Comparison of ENCODE assay signal across 8 cellular contexts in genomic region chr16:66662445-66663194, GRCh38. TPM values are rescaled to one million over a fixed set of nuclear protein-coding genes. Genes with fewer than 3 reads are reported as not detected.
DNase-seq lines count a peak whose midpoint lies in the region; ATAC-seq, FAIRE-seq and TF ChIP-seq lines count a peak whose summit lies in the region.

No MANE protein-coding gene starts in this region.

- DNase-seq in AG04450 (ENCODE audit: low read depth, low spot score) (no peak), HL-60 (ENCODE audit: low read depth in 1 of 2, low spot score in 1 of 2) (peak in 1 of 2 experiments; percentile 32), astrocyte of the cerebellum (ENCODE audit: low read depth) (no peak), kidney (no peak), upper lobe of left lung (no peak), NCI-H526 treated with DMSO at 0.1 percent for 48 hours (lab: John Stamatoyannopoulos, UW) (no peak)

- ATAC-seq in upper lobe of left lung (ENCODE audit: low FRiP score in 2 of 2) (peak; percentile 59 to 65), GM21381 (IDR thresholded peaks at IDR 0.05; ENCODE audit: unreplicated experiment) (no peak), HG03135 (IDR thresholded peaks at IDR 0.05; ENCODE audit: unreplicated experiment) (no peak)

- 66 to 74% methylated on average over 7 of the region's 7 CpGs for WGBS in upper lobe of left lung, 2 donors

- no peak for FAIRE-seq in kidney (lab: Jason Lieb, UNC)

- intact Hi-C loops in kidney (cut with DNase I), result no loop called here

- CTCF ChIA-PET in AG04450 (lab: Charles Lee), result interaction anchor here (0.5 to 6.1 kb wide), 32 partner anchors 10 to 258 kb away, joined by 3 to 118 read pairs (median 5); partner anchors contain the start of genes DYNC1LI2 and NAE1

- POLR2A ChIA-PET in AG04450 (lab: Yijun Ruan, JAX), result interaction anchor here (0.5 to 1.8 kb wide), 3 partner anchors 21 to 45 kb away, joined by 3 to 5 read pairs (median 4); no protein-coding TSS in a partner anchor

- no peaks in the 10 kb centered on the region for H3K9me3 ChIP-seq in AG04450 (ENCODE audit: control insufficient read depth, insufficient read depth, low read length)
- no peaks in the 10 kb centered on the region for H3K9me3 ChIP-seq in kidney (ENCODE audit: control insufficient read depth in 1 of 2, low read length in 2 of 2)
- no peaks in the 10 kb centered on the region for H3K9me3 ChIP-seq in upper lobe of left lung

- no peaks in the 10 kb centered on the region for H3K27me3 ChIP-seq in AG04450 (ENCODE audit: control insufficient read depth, insufficient read depth, low read length)
- no peaks in the 10 kb centered on the region for H3K27me3 ChIP-seq in HL-60 (ENCODE audit: insufficient read depth, poor library complexity, severe bottlenecking)
- no peaks in the 10 kb centered on the region for H3K27me3 ChIP-seq in upper lobe of left lung

- no peak for TF ChIP-seq POLR2A in upper lobe of left lung (IDR thresholded peaks at IDR 0.05)

- H3K36me3 ChIP-seq in kidney (ENCODE audit: control insufficient read depth in 1 of 2, insufficient read depth in 2 of 2, low read length in 2 of 2), result no peaks in the 10 kb centered on the region
- H3K36me3 ChIP-seq in upper lobe of left lung, result no peaks in the 10 kb centered on the region

- H3K4me3 ChIP-seq in AG04450 (ENCODE audit: low read depth, low read length), result no peak overlapping the region
- no peak overlapping the region for H3K4me3 ChIP-seq in HL-60 (replicated peaks; ENCODE audit: insufficient read depth, low read length)
- no peak overlapping the region for H3K4me3 ChIP-seq in astrocyte of the cerebellum (ENCODE audit: low read depth, low read length)
- H3K4me3 ChIP-seq in kidney (ENCODE audit: low read length in 2 of 2), result no peak overlapping the region
- no peak overlapping the region for H3K4me3 ChIP-seq in upper lobe of left lung

- peak; percentile 70 for TF ChIP-seq CTCF in AG04450 (IDR thresholded peaks at IDR 0.05; ENCODE audit: low read depth, low read length)
- TF ChIP-seq CTCF in HL-60 (IDR thresholded peaks at IDR 0.05; ENCODE audit: insufficient read depth, low read length), result peak; percentile 32
- TF ChIP-seq CTCF in astrocyte of the cerebellum (IDR thresholded peaks at IDR 0.05; ENCODE audit: low read depth, low read length, missing control alignments), result peak; percentile 69
- TF ChIP-seq CTCF in kidney (IDR thresholded peaks at IDR 0.05; ENCODE audit: borderline replicate concordance, extremely low read depth, insufficient read depth), result peak; percentile 35
- TF ChIP-seq CTCF in upper lobe of left lung (IDR thresholded peaks at IDR 0.05), result peak in 4 of 6 experiments; percentile 21 to 37 (median 31)

- no peak for TF ChIP-seq EP300 in upper lobe of left lung (IDR thresholded peaks at IDR 0.05)

- in situ Hi-C loops in astrocyte of the cerebellum (cut with HindIII; ENCODE audit: low sequenced_read_pairs), result loop anchor here (5.0 kb wide), 2 partner anchors 40 to 80 kb away; no protein-coding TSS in a partner anchor

- H3K27ac ChIP-seq in AG04450 (ENCODE audit: low read depth, low read length) (no peak overlapping the region), HL-60 (replicated peaks) (no peak overlapping the region), kidney (ENCODE audit: low read depth in 2 of 2, low read length in 2 of 2) (peak overlapping the region; percentile 32 to 39), upper lobe of left lung (peak overlapping the region in 1 of 4 donors; percentile 60)

- H3K4me1 ChIP-seq in kidney (ENCODE audit: control insufficient read depth in 1 of 2, insufficient read depth in 1 of 2, low read depth in 1 of 2, low read length in 2 of 2), result peaks cover 10 to 23% of the 10 kb centered on the region in 2 donors
- peaks cover 12 to 22% (median 14%) of the 10 kb centered on the region in 4 donors for H3K4me1 ChIP-seq in upper lobe of left lung

- peak overlapping the region in 1 of 2 donors; percentile 46 for H3K9ac ChIP-seq in kidney (ENCODE audit: low read length in 2 of 2)

RNA-seq across cellular contexts. Expression of gene CMTM4, which starts 33.9 kb away (rescaled TPM):
- polyA plus RNA-seq in AG04450 (2011; rRNA removed) (16.4 and 19.2 TPM in 2 replicates), kidney (ENCODE audit: insufficient read depth, low read depth, low replicate concordance) (43.2 TPM)
- polyA minus RNA-seq in AG04450 (2011; rRNA and poly(A)+ RNA removed), result 25.2 and 29.4 TPM in 2 replicates
- total RNA-seq in kidney (82.2 TPM), upper lobe of left lung (10 to 100 TPM; 35.6 to 82.1 (median 55.1) TPM)

RNA-seq across cellular contexts. Expression of gene CMTM3, which starts 58.1 kb away (rescaled TPM):
- polyA plus RNA-seq in AG04450 (2011; rRNA removed) (31.6 and 33.5 TPM in 2 replicates), kidney (ENCODE audit: insufficient read depth, low read depth, low replicate concordance) (13.8 TPM)
- polyA minus RNA-seq in AG04450 (2011; rRNA and poly(A)+ RNA removed), result 31.5 and 41.0 TPM in 2 replicates
- total RNA-seq in kidney (22.9 TPM), upper lobe of left lung (10 to 100 TPM in 5 of 6 donors, 1 to 10 TPM in 1; 4.2 to 52.1 (median 23.6) TPM)

Comparison
In these comparisons a context has a peak if more than half of its experiments do, and no peak if none do; other contexts are left out.
1. H3K27ac ChIP-seq: peak in kidney (2 of 2); none in AG04450 (single experiment) and HL-60 (single experiment).
2. ATAC-seq: peak in upper lobe of left lung (2 of 2); none in GM21381 (single experiment) and HG03135 (single experiment).
3. Peak in every context shown above with its lines, with median percentiles within 50 percentile points of each other: CTCF ChIP-seq.